ENCODE assay signal across 20 cellular contexts in genomic region chr1:99731384-99731783, GRCh38. TPM values are rescaled to one million over a fixed set of nuclear protein-coding genes. Genes with fewer than 3 reads are reported as not detected.
A peak's percentile ranks its signal among the peaks of the same experiment; 100 is the strongest.
DNase-seq lines count a peak whose midpoint lies in the region; ATAC-seq and TF ChIP-seq lines count a peak whose summit lies in the region.
"Had no signal": no experiment of that assay in that cellular context is flagged by ENCODE, and none has a peak within 500 bp of the region (broad histone marks: within the 10 kb centered on the region; RNA-seq: fewer than 3 reads in every experiment).

No MANE protein-coding gene starts in this region.

- H4K20me1 ChIP-seq in PC-3 (ENCODE audit: low read length), result no peaks in the 10 kb centered on the region

- H3K27me3 Mint-ChIP-seq in osteocyte (ENCODE audit: unreplicated experiment), result no peaks in the 10 kb centered on the region
- H3K27me3 Mint-ChIP-seq: stimulated activated naive CD8-positive, alpha-beta T cell treated with anti-CD3 and anti-CD28 coated beads, Interleukin-15, Interleukin-2, amounts not matched to agents 100 ng/mL and 50 ng/mL, for 24 hours had no signal

- H3K27ac Mint-ChIP-seq in osteocyte (ENCODE audit: unreplicated experiment), result peak overlapping the region; percentile 41
- H3K27ac Mint-ChIP-seq: stimulated activated naive CD8-positive, alpha-beta T cell treated with anti-CD3 and anti-CD28 coated beads, Interleukin-15, Interleukin-2, amounts not matched to agents 100 ng/mL and 50 ng/mL, for 24 hours had no signal

- H3K36me3 ChIP-seq in PC-3 (ENCODE audit: low read depth, low read length) (no peaks in the 10 kb centered on the region), heart right ventricle (peaks cover 0 to 13% (median 0%) of the 10 kb centered on the region in 9 donors)
- H3K36me3 ChIP-seq: transverse colon had no signal

- no peak overlapping the region for H2AFZ ChIP-seq in PC-3 (ENCODE audit: low read length)
- H2AFZ ChIP-seq: PC-9 had no signal

- no peak overlapping the region for H3K9ac ChIP-seq in PC-3 (ENCODE audit: low read length)
- H3K9ac ChIP-seq: KMS-11 had no signal

- H3K4me1 ChIP-seq in PC-3 (ENCODE audit: insufficient read depth, low read length), result 0 out of 2 replicates have a peak, but pooled peaks cover 6% of the 10 kb centered on the region
- peaks cover 0 to 27% (median 21%) of the 10 kb centered on the region in 9 donors for H3K4me1 ChIP-seq in heart right ventricle

- peak; percentile 49 for DNase-seq in PC-3
- peak; percentile 52 for DNase-seq in choroid plexus epithelial cell (ENCODE audit: low read depth)
- no peak for DNase-seq in osteocyte (ENCODE audit: extremely low spot score, unreplicated experiment)
- DNase-seq in HT-29 (ENCODE audit: low spot score), result no peak
- no peak for DNase-seq in heart right ventricle
- no peak for DNase-seq in COLO829 (ENCODE audit: low spot score)
- DNase-seq: activated gamma-delta T cell treated with Interleukin-2 at 50 U/mL for 16 hours; AML-193; DND-41; MV-4-11; NCI-H187 treated with DMSO at 0.1 percent for 48 hours; PC-9; stimulated activated CD4-positive, alpha-beta T cell treated with anti-CD3 and anti-CD28 coated beads, Interleukin-4, amount 100 ng/mL, for 1 hour; transverse colon had no signal

- no peaks in the 10 kb centered on the region for H3K9me3 Mint-ChIP-seq in osteocyte (ENCODE audit: unreplicated experiment)
- H3K9me3 Mint-ChIP-seq: stimulated activated naive CD8-positive, alpha-beta T cell treated with anti-CD3 and anti-CD28 coated beads, Interleukin-15, Interleukin-2, amounts not matched to agents 100 ng/mL and 50 ng/mL, for 24 hours had no signal

- no peak overlapping the region for H3K27ac ChIP-seq in PC-3 (ENCODE audit: low read length)
- H3K27ac ChIP-seq in heart right ventricle, result no peak overlapping the region
- H3K27ac ChIP-seq: KMS-11, PC-9, transverse colon, VCaP had no signal

- no peaks in the 10 kb centered on the region for H3K9me3 ChIP-seq in PC-3 (ENCODE audit: low read length)
- H3K9me3 ChIP-seq in heart right ventricle, result no peaks in the 10 kb centered on the region
- H3K9me3 ChIP-seq: transverse colon had no signal

- intact Hi-C loops in PC-3 (cut with micrococcal nuclease) (no loop called here), heart right ventricle (cut with DNase I) (loop anchor here in 2 of 10 donors (10.0 kb wide), 2 partner anchors 547 to 937 kb away; no protein-coding TSS in a partner anchor)

- no peaks in the 10 kb centered on the region for H3F3A ChIP-seq in PC-3 (ENCODE audit: low read length, unreplicated experiment)

- no peak overlapping the region for H3K4me2 ChIP-seq in PC-3 (ENCODE audit: low read length)
- H3K4me2 ChIP-seq: KMS-11, PC-9, smooth muscle cell had no signal

- H3K4me1 Mint-ChIP-seq in osteocyte (ENCODE audit: unreplicated experiment), result peaks cover 37% of the 10 kb centered on the region

- ATAC-seq in GM18505 (IDR thresholded peaks at IDR 0.05; ENCODE audit: unreplicated experiment) (peak; percentile 45), PC-3 (no peak), heart right ventricle (no peak)

- CTCF ChIA-PET in PC-3 (lab: Charles Lee), result no interaction called here

- BruUV-seq in PC-3 (replicated peaks; lab: Mats Ljungman, UMichigan), result no TSS peak

- POLR2A ChIA-PET in PC-3 (lab: Charles Lee; ENCODE audit: unreplicated experiment), result no interaction called here

- H3K79me2 ChIP-seq in PC-3 (ENCODE audit: low read length), result no peaks in the 10 kb centered on the region

- no peak overlapping the region for H3K4me3 ChIP-seq in PC-3 (ENCODE audit: low read length)
- H3K4me3 ChIP-seq in choroid plexus epithelial cell (ENCODE audit: low read depth, low read length), result no peak overlapping the region
- no peak overlapping the region for H3K4me3 ChIP-seq in heart right ventricle
- H3K4me3 ChIP-seq: lung, PC-9, smooth muscle cell, transverse colon had no signal

- 88 to 93% methylated on average over 1 of the region's 1 CpG for WGBS in heart right ventricle, 2 donors

- H3K9me2 ChIP-seq in PC-3 (replicated peaks; ENCODE audit: low read length), result no peaks in the 10 kb centered on the region

- no peak for TF ChIP-seq POLR2A in GM18505 (IDR thresholded peaks at IDR 0.05; ENCODE audit: borderline replicate concordance, extremely low read depth, insufficient read depth, insufficient read length)

- no peak overlapping the region for H3K4me3 Mint-ChIP-seq in osteocyte (ENCODE audit: unreplicated experiment)
- H3K4me3 Mint-ChIP-seq: stimulated activated naive CD8-positive, alpha-beta T cell treated with anti-CD3 and anti-CD28 coated beads, Interleukin-15, Interleukin-2, amounts not matched to agents 100 ng/mL and 50 ng/mL, for 24 hours had no signal

- H3K36me3 Mint-ChIP-seq in osteocyte (ENCODE audit: unreplicated experiment), result peaks cover 1% of the 10 kb centered on the region

- no peaks in the 10 kb centered on the region for H3K27me3 ChIP-seq in PC-3 (ENCODE audit: low read length)
- no peaks in the 10 kb centered on the region for H3K27me3 ChIP-seq in heart right ventricle
- H3K27me3 ChIP-seq: transverse colon had no signal

- TF ChIP-seq CTCF in PC-3 (conservative IDR thresholded peaks at IDR 0.05; ENCODE audit: low read depth, low read length) (no peak), choroid plexus epithelial cell (conservative IDR thresholded peaks at IDR 0.05; ENCODE audit: low read depth, low read length) (no peak), osteocyte (IDR thresholded peaks at IDR 0.05) (no peak), heart right ventricle (IDR thresholded peaks at IDR 0.05) (no peak)

RNA-seq across cellular contexts. Expression of gene FRRS1, which starts 35.1 kb away (rescaled TPM):
- total RNA-seq in PC-3 (2014; rRNA removed) (14.5 and 16.3 TPM in 2 replicates), osteocyte (4.3 TPM in 2 replicates), heart right ventricle (1 to 10 TPM; 1.7 to 8.2 (median 4.8) TPM)
- total RNA-seq in HT-29 (2014; rRNA removed; shearing (Covaris generic)), result 8.7 and 9.0 TPM in 2 replicates
- 1 to 10 TPM in 1 of 2 donors, under 1 TPM in 1; 0.88 to 2.2 TPM for polyA plus RNA-seq in heart right ventricle

Comparison
In these comparisons a context has a peak if more than half of its experiments do, and no peak if none do; other contexts are left out.
1. DNase-seq: peak in PC-3 (single experiment) and choroid plexus epithelial cell (single experiment); none in osteocyte (single experiment), HT-29 (single experiment), heart right ventricle (0 of 2) and COLO829 (single experiment).